In the genomic region with DNA sequence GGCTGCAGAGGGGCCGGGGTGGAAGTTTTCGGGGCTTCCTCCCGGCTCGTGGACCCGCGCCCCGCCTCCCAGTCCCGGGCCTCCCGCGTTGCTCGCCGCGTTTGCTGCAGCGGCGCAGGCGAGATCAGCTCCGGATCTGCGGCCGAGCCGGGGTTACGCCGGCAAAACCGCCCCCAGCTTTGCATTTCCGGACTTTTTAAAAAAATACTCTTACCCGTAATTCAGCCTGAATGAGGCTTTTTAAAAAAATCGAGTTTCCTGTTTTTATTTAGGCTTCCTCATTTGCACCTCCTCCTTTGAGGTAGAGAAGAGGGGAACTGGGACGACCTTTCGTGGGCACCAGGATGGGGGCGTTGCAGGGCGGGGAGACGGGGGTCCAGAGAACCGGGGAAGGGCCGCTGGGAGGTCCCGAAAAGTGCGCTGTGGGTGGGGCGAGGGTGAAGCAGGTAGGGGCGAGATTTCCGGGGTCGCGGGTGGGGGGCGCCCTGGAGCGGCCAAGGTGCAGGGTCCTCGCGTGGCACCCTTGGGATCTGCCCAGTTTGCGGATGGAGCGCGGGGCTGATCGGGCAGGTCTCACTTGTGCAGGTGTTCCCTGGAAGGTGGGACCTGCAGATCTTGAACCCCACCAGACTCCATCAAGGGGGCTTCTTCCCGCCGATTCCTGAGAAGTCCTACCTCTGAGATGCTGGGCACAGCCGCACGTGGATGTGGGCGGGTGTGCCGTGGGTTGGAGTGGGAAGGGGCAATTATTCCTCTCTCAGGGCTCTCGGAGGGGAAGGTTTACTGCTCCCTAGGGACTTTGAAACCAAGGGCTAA, we compare ENCODE assay signal across 8 cellular contexts. TPM values are rescaled to one million over a fixed set of nuclear protein-coding genes. Genes with fewer than 3 reads are reported as not detected.
A peak's percentile ranks its signal among the peaks of the same experiment; 100 is the strongest.
DNase-seq lines count a peak whose midpoint lies in the region; ATAC-seq, FAIRE-seq and TF ChIP-seq lines count a peak whose summit lies in the region.

No MANE protein-coding gene starts in this region.

- H3K36me3 ChIP-seq in keratinocyte (ENCODE audit: control insufficient read depth in 2 of 2, extremely low read depth in 1 of 2, insufficient read depth in 2 of 2, low read length in 2 of 2), result no peaks in the 10 kb centered on the region

- dilution Hi-C loops in keratinocyte (cut with MboI; ENCODE audit: extremely low pct_ligation_motif_present, low sequenced_read_pairs), result no loop called here

- H4K20me1 ChIP-seq in keratinocyte (ENCODE audit: control insufficient read depth, extremely low read depth, insufficient read depth, low read length), result no peaks in the 10 kb centered on the region

- peaks cover 2% of the 10 kb centered on the region for H3K36me3 Mint-ChIP-seq in activated naive CD8-positive, alpha-beta T cell
- H3K36me3 Mint-ChIP-seq in stimulated activated effector memory CD8-positive, alpha-beta T cell treated with anti-CD3 and anti-CD28 coated beads, Interleukin-12 subunit alpha, Interleukin-12 subunit beta, amount 100 ng/mL, for 72 hours, result peaks cover 61% of the 10 kb centered on the region

- FAIRE-seq in keratinocyte (lab: Jason Lieb, UNC), result no peak

- no peaks in the 10 kb centered on the region for H3K79me2 ChIP-seq in keratinocyte (ENCODE audit: control insufficient read depth, insufficient read depth, low read length)

- ATAC-seq in GM19395 (IDR thresholded peaks at IDR 0.05; ENCODE audit: unreplicated experiment) (peak; percentile 35), HG03108 (IDR thresholded peaks at IDR 0.05; ENCODE audit: unreplicated experiment) (no peak), GM18861 (IDR thresholded peaks at IDR 0.05; ENCODE audit: unreplicated experiment) (no peak), GM18858 (IDR thresholded peaks at IDR 0.05; ENCODE audit: unreplicated experiment) (no peak)
- ATAC-seq in stimulated activated effector memory CD8-positive, alpha-beta T cell treated with anti-CD3 and anti-CD28 coated beads, Interleukin-12 subunit alpha, Interleukin-12 subunit beta, amount 100 ng/mL, for 72 hours, result peak; percentile 31

- TF ChIP-seq CTCF in keratinocyte (optimal IDR thresholded peaks at IDR 0.05 in 1 of 3, IDR thresholded peaks at IDR 0.05 in 1 of 3, conservative IDR thresholded peaks at IDR 0.05 in 1 of 3; ENCODE audit: extremely low read depth in 1 of 3, insufficient read depth in 2 of 3, low read length in 3 of 3), result no peak

- H3K4me1 ChIP-seq in keratinocyte (ENCODE audit: control insufficient read depth, extremely low read depth, insufficient read depth, low read length), result peaks cover 4% of the 10 kb centered on the region

- peaks cover 70% of the 10 kb centered on the region for H3K4me1 Mint-ChIP-seq in activated naive CD8-positive, alpha-beta T cell (ENCODE audit: low read depth)
- H3K4me1 Mint-ChIP-seq in stimulated activated effector memory CD8-positive, alpha-beta T cell treated with anti-CD3 and anti-CD28 coated beads, Interleukin-12 subunit alpha, Interleukin-12 subunit beta, amount 100 ng/mL, for 72 hours, result peaks cover 62% of the 10 kb centered on the region

- no peak for DNase-seq in keratinocyte (ENCODE audit: low read depth, low spot score)
- DNase-seq in stimulated activated effector memory CD8-positive, alpha-beta T cell treated with anti-CD3 and anti-CD28 coated beads, Interleukin-12 subunit alpha, Interleukin-12 subunit beta, amount 100 ng/mL, for 72 hours (ENCODE audit: low spot score in 2 of 2), result peak; percentile 52 to 74

- TF ChIP-seq POLR2A in Raji (IDR thresholded peaks at IDR 0.05; ENCODE audit: insufficient read depth, low read depth, low read length), result peak; percentile 73

- H3K4me3 ChIP-seq in keratinocyte (ENCODE audit: control insufficient read depth in 2 of 3, extremely low read depth in 1 of 3, insufficient read depth in 2 of 3, low read depth in 1 of 3, low read length in 3 of 3), result peak overlapping the region; percentile 42 to 54 (median 48)

- peaks cover 26% of the 10 kb centered on the region for H3K27me3 ChIP-seq in keratinocyte (ENCODE audit: control insufficient read depth, extremely low read depth, insufficient read depth, low read length)

- no peaks in the 10 kb centered on the region for H3K9me3 Mint-ChIP-seq in activated naive CD8-positive, alpha-beta T cell (ENCODE audit: low read depth)
- no peaks in the 10 kb centered on the region for H3K9me3 Mint-ChIP-seq in stimulated activated effector memory CD8-positive, alpha-beta T cell treated with anti-CD3 and anti-CD28 coated beads, Interleukin-12 subunit alpha, Interleukin-12 subunit beta, amount 100 ng/mL, for 72 hours

- H3K9me1 ChIP-seq in keratinocyte (ENCODE audit: control insufficient read depth, extremely low read depth, insufficient read depth, low read length), result no peaks in the 10 kb centered on the region

- no peak overlapping the region for H3K9ac ChIP-seq in keratinocyte (ENCODE audit: control insufficient read depth, extremely low read depth, insufficient read depth, low read length)

- peak overlapping the region; percentile 95 for H3K4me3 Mint-ChIP-seq in activated naive CD8-positive, alpha-beta T cell
- H3K4me3 Mint-ChIP-seq in stimulated activated effector memory CD8-positive, alpha-beta T cell treated with anti-CD3 and anti-CD28 coated beads, Interleukin-12 subunit alpha, Interleukin-12 subunit beta, amount 100 ng/mL, for 72 hours, result peak overlapping the region; percentile 97

- no peak overlapping the region for H2AFZ ChIP-seq in keratinocyte (ENCODE audit: control insufficient read depth, low read length)

- no peaks in the 10 kb centered on the region for H3K27me3 Mint-ChIP-seq in activated naive CD8-positive, alpha-beta T cell

- no peak overlapping the region for H3K27ac ChIP-seq in keratinocyte (ENCODE audit: control insufficient read depth, insufficient read depth, low read length)

- no peaks in the 10 kb centered on the region for H3K9me3 ChIP-seq in keratinocyte (ENCODE audit: control insufficient read depth, low read depth, low read length)

- peak overlapping the region; percentile 99 for H3K27ac Mint-ChIP-seq in activated naive CD8-positive, alpha-beta T cell
- peak overlapping the region; percentile 95 for H3K27ac Mint-ChIP-seq in stimulated activated effector memory CD8-positive, alpha-beta T cell treated with anti-CD3 and anti-CD28 coated beads, Interleukin-12 subunit alpha, Interleukin-12 subunit beta, amount 100 ng/mL, for 72 hours

- peak overlapping the region; percentile 70 for H3K4me2 ChIP-seq in keratinocyte (ENCODE audit: control insufficient read depth, extremely low read depth, insufficient read depth, low read depth, low read length)

RNA-seq across cellular contexts. Expression of gene PIK3CD, which starts 1.1 kb away (rescaled TPM):
- polyA plus RNA-seq in keratinocyte, result 7.7 to 15.5 TPM (median 7.8 TPM) in 3 replicates
- polyA plus RNA-seq in keratinocyte (2011; ENCODE audit: low read depth), result 1.2 TPM
- 7.7 and 10.8 TPM in 2 replicates for polyA plus RNA-seq in keratinocyte (2011; cell fraction: cytosol; rRNA removed)
- polyA plus RNA-seq in keratinocyte (2011; cell fraction: nucleus; rRNA removed), result 24.5 and 30.3 TPM in 2 replicates
- 2.4 and 21.2 TPM in 2 replicates for polyA plus RNA-seq in keratinocyte (2012; ENCODE audit: low replicate concordance)
- polyA minus RNA-seq in keratinocyte, result 14.6 to 62.9 TPM (median 19.9 TPM) in 3 replicates
- polyA minus RNA-seq in keratinocyte (2011; cell fraction: cytosol; rRNA and poly(A)+ RNA removed), result 14.8 TPM
- polyA minus RNA-seq in keratinocyte (2011; cell fraction: nucleus; rRNA and poly(A)+ RNA removed), result 18.0 and 21.2 TPM in 2 replicates

Comparison
In these comparisons a context has a peak if more than half of its experiments do, and no peak if none do; other contexts are left out.
1. ATAC-seq: peak in GM19395 (single experiment) and stimulated activated effector memory CD8-positive, alpha-beta T cell treated with anti-CD3 and anti-CD28 coated beads, Interleukin-12 subunit alpha, Interleukin-12 subunit beta, amount 100 ng/mL, for 72 hours (single experiment); none in HG03108 (single experiment), GM18861 (single experiment) and GM18858 (single experiment).